Comparison of ENCODE assay signal across 30 cellular contexts in the genomic region with DNA sequence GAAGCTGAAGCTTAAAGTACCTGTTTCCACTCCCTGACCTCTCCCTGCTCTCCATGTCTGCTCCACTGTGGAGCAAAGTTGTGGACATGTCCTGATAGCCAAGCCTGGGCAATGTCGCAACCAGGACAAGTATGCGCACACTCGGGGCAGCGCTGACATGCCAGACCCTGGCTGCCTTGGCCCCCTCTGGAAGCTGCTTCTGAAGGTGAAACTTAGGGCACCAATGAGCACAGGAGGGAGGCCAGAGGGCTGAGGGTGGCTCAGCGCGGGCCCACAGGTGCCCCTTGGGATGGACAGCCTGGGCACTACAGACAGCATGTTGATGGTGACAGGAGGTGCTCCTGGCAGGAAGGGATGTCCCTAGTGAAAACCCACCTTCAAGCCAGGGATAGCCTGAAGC.
"Had no signal": no experiment of that assay in that cellular context is flagged by ENCODE, and none has a peak within 500 bp of the region (broad histone marks: within the 10 kb centered on the region; RNA-seq: fewer than 3 reads in every experiment).

No MANE protein-coding gene starts in this region.

- H3K4me2 ChIP-seq: hepatocyte, smooth muscle cell had no signal

- H3K9me3 ChIP-seq: gastroesophageal sphincter, testis, uterus had no signal

- H2AFZ ChIP-seq: hepatocyte, parathyroid adenoma had no signal

- H3K27me3 ChIP-seq: gastroesophageal sphincter, heart left ventricle, hepatocyte, testis, tibial artery, upper lobe of left lung, uterus had no signal

- DNase-seq: dorsolateral prefrontal cortex; effector CD8-positive, alpha-beta T cell; endodermal cell; foreskin fibroblast; heart left ventricle; kidney; mesendoderm; midbrain; naive thymus-derived CD8-positive, alpha-beta T cell; nephron progenitor cell; occipital lobe; stimulated activated CD4-positive, alpha-beta T cell treated with anti-CD3 and anti-CD28 coated beads, Interleukin-12 subunit alpha, Interleukin-12 subunit beta, amount 100 ng/mL, for 4 hours; stimulated activated CD4-positive, alpha-beta T cell treated with anti-CD3 and anti-CD28 coated beads, Interleukin-1b, Interleukin-23, amount 100 ng/mL, for 48 hours; stimulated activated CD4-positive, alpha-beta T cell treated with anti-CD3 and anti-CD28 coated beads, Interleukin-4, amount 100 ng/mL, for 1 hour; stimulated activated CD8-positive, alpha-beta memory T cell treated with anti-CD3 and anti-CD28 coated beads, Interleukin-4, amount 100 ng/mL, for 48 hours; stimulated activated naive CD8-positive, alpha-beta T cell treated with anti-CD3 and anti-CD28 coated beads, Interleukin-15, Interleukin-2, amounts not matched to agents 100 U/mL and 50 U/mL, for 24 hours; substantia nigra; testis; tibial artery; uterus had no signal

- H3K9ac ChIP-seq: parathyroid adenoma had no signal

- H3K4me3 ChIP-seq: dorsolateral prefrontal cortex, gastroesophageal sphincter, heart left ventricle, hepatocyte, smooth muscle cell, testis, tibial artery, upper lobe of left lung, uterus had no signal

- ATAC-seq: esophagus mucosa; gastroesophageal sphincter; left lobe of liver; naive thymus-derived CD8-positive, alpha-beta T cell; sciatic nerve; stimulated activated naive CD8-positive, alpha-beta T cell treated with anti-CD3 and anti-CD28 coated beads, Interleukin-15, Interleukin-2, amounts not matched to agents 100 U/mL and 50 U/mL, for 24 hours had no signal

- H3K27ac ChIP-seq: dorsolateral prefrontal cortex, epithelial cell of prostate, gastroesophageal sphincter, heart left ventricle, hepatocyte, parathyroid adenoma, testis, tibial artery, upper lobe of left lung, uterus had no signal

- H3K36me3 ChIP-seq: gastroesophageal sphincter, heart left ventricle, tibial artery, upper lobe of left lung, uterus had no signal

- H3K4me1 ChIP-seq: gastroesophageal sphincter, heart left ventricle, parathyroid adenoma, testis, tibial artery, upper lobe of left lung, uterus had no signal

- FAIRE-seq: colon, kidney had no signal

- H3K79me2 ChIP-seq: hepatocyte, parathyroid adenoma had no signal
